ENCODE assay signal across 8 cellular contexts in genomic region chr1:92859400-92860039, GRCh38. TPM values are rescaled to one million over a fixed set of nuclear protein-coding genes. Genes with fewer than 3 reads are reported as not detected.
A peak's percentile ranks its signal among the peaks of the same experiment; 100 is the strongest.
DNase-seq lines count a peak whose midpoint lies in the region; ATAC-seq and TF ChIP-seq lines count a peak whose summit lies in the region.

No MANE protein-coding gene starts in this region.

- DNase-seq in activated CD4-positive, alpha-beta T cell treated with anti-CD3 and anti-CD28 coated beads, Interleukin-2, amount 10 ng/mL, durations not matched to agents 24 days and 14 days: no peak
- DNase-seq in activated CD4-positive, alpha-beta T cell treated with anti-CD3 and anti-CD28 coated beads for 4 hours: no peak
- no peak for DNase-seq in activated CD4-positive, alpha-beta memory T cell treated with anti-CD3 and anti-CD28 coated beads for 36 hours
- peak; percentile 53 for DNase-seq in inferior parietal cortex (ENCODE audit: extremely low spot score)
- no peak for DNase-seq in spleen
- no peak for DNase-seq in posterior cingulate gyrus

- H3K4me1 ChIP-seq in stomach smooth muscle (ENCODE audit: control insufficient read depth, insufficient read depth, low read length) (peaks cover 3% of the 10 kb centered on the region), spleen (peaks cover 0 to 14% (median 6%) of the 10 kb centered on the region in 6 donors)

- H3K36me3 ChIP-seq in stomach smooth muscle (ENCODE audit: control insufficient read depth in 2 of 2, insufficient read depth in 2 of 2, low read length in 2 of 2) (peaks cover 0 to under 1% of the 10 kb centered on the region in 2 donors), spleen (no peaks in the 10 kb centered on the region)

- POLR2A ChIA-PET in activated CD4-positive, alpha-beta memory T cell treated with anti-CD3 and anti-CD28 coated beads for 36 hours (lab: Charles Lee): no interaction called here

- peak overlapping the region; percentile 6 for H3K27ac Mint-ChIP-seq in activated CD4-positive, alpha-beta T cell treated with anti-CD3 and anti-CD28 coated beads, Interleukin-2, amount 10 ng/mL, durations not matched to agents 24 days and 14 days
- peak overlapping the region; percentile 0 for H3K27ac Mint-ChIP-seq in activated CD4-positive, alpha-beta memory T cell treated with anti-CD3 and anti-CD28 coated beads for 36 hours

- H3K27ac ChIP-seq in stomach smooth muscle (ENCODE audit: low read length) (no peak overlapping the region), spleen (peak overlapping the region in 3 of 8 donors; percentile 1 to 31 (median 2))

- WGBS in spleen, 5 donors: 56 to 66% (median 64%) methylated on average over 7 of the region's 7 CpGs

- peaks cover 15% of the 10 kb centered on the region for H3K4me1 Mint-ChIP-seq in activated CD4-positive, alpha-beta T cell treated with anti-CD3 and anti-CD28 coated beads, Interleukin-2, amount 10 ng/mL, durations not matched to agents 24 days and 14 days
- H3K4me1 Mint-ChIP-seq in activated CD4-positive, alpha-beta memory T cell treated with anti-CD3 and anti-CD28 coated beads for 36 hours (ENCODE audit: low read depth): peaks cover 16% of the 10 kb centered on the region

- peaks cover 9% of the 10 kb centered on the region for H3K36me3 Mint-ChIP-seq in activated CD4-positive, alpha-beta T cell treated with anti-CD3 and anti-CD28 coated beads, Interleukin-2, amount 10 ng/mL, durations not matched to agents 24 days and 14 days (ENCODE audit: low read depth)
- H3K36me3 Mint-ChIP-seq in activated CD4-positive, alpha-beta memory T cell treated with anti-CD3 and anti-CD28 coated beads for 36 hours: peaks cover 9% of the 10 kb centered on the region

- intact Hi-C loops in activated CD4-positive, alpha-beta T cell treated with anti-CD3 and anti-CD28 coated beads, Interleukin-2, amount 10 ng/mL, durations not matched to agents 24 days and 14 days (cut with micrococcal nuclease): loop anchor here (1.0 kb wide), 2 partner anchors 101 to 135 kb away; no protein-coding TSS in a partner anchor
- intact Hi-C loops in activated CD4-positive, alpha-beta memory T cell treated with anti-CD3 and anti-CD28 coated beads for 36 hours (cut with micrococcal nuclease): loop anchor here (1.0 kb wide), 4 partner anchors 18 to 203 kb away; no protein-coding TSS in a partner anchor
- intact Hi-C loops in spleen (cut with DNase I; ENCODE audit: low total_unique reads): loop anchor here (2.0 to 10.0 kb wide), 2 partner anchors 95 to 135 kb away; no protein-coding TSS in a partner anchor
- intact Hi-C loops in posterior cingulate gyrus (cut with DNase I): loop anchor here (1.0 to 10.0 kb wide), 3 partner anchors 101 to 215 kb away; partner anchors contain the start of gene MTF2

- no peaks in the 10 kb centered on the region for H3K9me3 ChIP-seq in stomach smooth muscle (ENCODE audit: control insufficient read depth in 2 of 2, low read length in 2 of 2)
- H3K9me3 ChIP-seq in spleen: peaks cover 0 to 4% (median 0%) of the 10 kb centered on the region in 8 donors

- no peak for TF ChIP-seq CTCF in spleen (IDR thresholded peaks at IDR 0.05 in 8 of 11, conservative IDR thresholded peaks at IDR 0.05 in 3 of 11)

- peak overlapping the region in 1 of 2 donors; percentile 36 for H3K9ac ChIP-seq in stomach smooth muscle (ENCODE audit: low read length in 2 of 2)

- H3K27me3 ChIP-seq in stomach smooth muscle (ENCODE audit: control insufficient read depth in 1 of 2, insufficient read depth in 2 of 2, low read length in 2 of 2) (no peaks in the 10 kb centered on the region), spleen (replicated peaks in 1 of 7) (no peaks in the 10 kb centered on the region)

- H3K4me3 Mint-ChIP-seq in activated CD4-positive, alpha-beta T cell treated with anti-CD3 and anti-CD28 coated beads, Interleukin-2, amount 10 ng/mL, durations not matched to agents 24 days and 14 days: peak overlapping the region; percentile 64
- peak overlapping the region; percentile 7 for H3K4me3 Mint-ChIP-seq in activated CD4-positive, alpha-beta memory T cell treated with anti-CD3 and anti-CD28 coated beads for 36 hours

- CTCF ChIA-PET in activated CD4-positive, alpha-beta memory T cell treated with anti-CD3 and anti-CD28 coated beads for 36 hours (lab: Charles Lee): interaction anchor here (0.6 to 7.6 kb wide), 37 partner anchors 10 to 778 kb away, joined by 3 to 205 read pairs (median 6); partner anchors contain the start of genes DIPK1A and RPL5

- ATAC-seq in GM21576 (IDR thresholded peaks at IDR 0.05; ENCODE audit: unreplicated experiment): no peak

- no peaks in the 10 kb centered on the region for H3K9me3 Mint-ChIP-seq in activated CD4-positive, alpha-beta T cell treated with anti-CD3 and anti-CD28 coated beads, Interleukin-2, amount 10 ng/mL, durations not matched to agents 24 days and 14 days
- H3K9me3 Mint-ChIP-seq in activated CD4-positive, alpha-beta memory T cell treated with anti-CD3 and anti-CD28 coated beads for 36 hours: peaks cover 3% of the 10 kb centered on the region

- H3K27me3 Mint-ChIP-seq in activated CD4-positive, alpha-beta T cell treated with anti-CD3 and anti-CD28 coated beads, Interleukin-2, amount 10 ng/mL, durations not matched to agents 24 days and 14 days: no peaks in the 10 kb centered on the region
- no peaks in the 10 kb centered on the region for H3K27me3 Mint-ChIP-seq in activated CD4-positive, alpha-beta memory T cell treated with anti-CD3 and anti-CD28 coated beads for 36 hours

- H3K4me3 ChIP-seq in stomach smooth muscle (ENCODE audit: low read length in 2 of 2): peak overlapping the region; percentile 28 to 50
- H3K4me3 ChIP-seq in spleen: peak overlapping the region in 1 of 8 donors; percentile 30

- TF ChIP-seq POLR2A in spleen (IDR thresholded peaks at IDR 0.05): no peak

RNA-seq across cellular contexts. Expression of gene RPL5, which starts 27.7 kb away (rescaled TPM):
- 1,231 and 1,282 TPM in 2 replicates for total RNA-seq in activated CD4-positive, alpha-beta T cell treated with anti-CD3 and anti-CD28 coated beads, Interleukin-2, amount 10 ng/mL, durations not matched to agents 24 days and 14 days
- total RNA-seq in activated CD4-positive, alpha-beta memory T cell treated with anti-CD3 and anti-CD28 coated beads for 36 hours: 1,000 to 10,000 TPM; 1,530 to 1,539 TPM
- total RNA-seq in spleen: 1,000 to 10,000 TPM in 3 of 7 donors, 100 to 1,000 TPM in 4; 725 to 1,398 (median 908) TPM
- 1,000 to 10,000 TPM; 2,758 to 3,739 (median 3,435) TPM for polyA plus RNA-seq in spleen
